ENCODE assay signal across 10 cellular contexts in the genomic region with DNA sequence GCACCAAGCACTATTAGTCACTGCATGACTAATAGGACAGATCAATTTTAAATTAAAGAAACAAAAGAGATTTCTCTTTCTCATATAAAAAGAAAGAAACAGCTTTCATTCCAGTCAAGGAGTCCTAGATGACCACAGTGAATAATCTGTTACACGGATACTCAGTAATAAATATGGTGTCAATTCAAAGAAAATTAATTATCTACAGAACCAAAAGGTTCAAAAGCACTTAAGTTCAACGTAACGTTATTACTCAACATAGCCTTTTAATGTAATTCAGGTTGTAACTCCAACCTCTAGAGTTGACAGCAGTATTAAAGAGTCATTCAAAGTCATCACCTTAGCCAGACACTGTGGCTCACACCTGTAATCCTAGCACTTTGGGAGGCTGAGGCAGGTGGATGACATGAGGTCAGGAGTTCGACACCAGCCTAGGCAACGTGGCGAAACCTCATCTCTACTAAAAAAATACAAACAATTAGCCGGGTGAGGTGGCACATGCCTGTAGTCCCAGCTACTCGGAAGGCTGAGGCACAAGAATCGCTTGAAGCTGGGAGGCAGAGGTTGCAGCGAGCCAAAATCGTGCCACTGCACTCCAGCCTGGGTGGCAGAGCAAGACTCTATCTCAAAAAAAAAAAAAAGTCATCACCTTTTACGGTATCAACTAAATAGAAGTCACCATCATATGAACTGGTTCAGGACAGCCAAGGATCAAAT. TPM values are rescaled to one million over a fixed set of nuclear protein-coding genes. Genes with fewer than 3 reads are reported as not detected.
DNase-seq lines count a peak whose midpoint lies in the region; ATAC-seq and TF ChIP-seq lines count a peak whose summit lies in the region.
"Had no signal": no experiment of that assay in that cellular context is flagged by ENCODE, and none has a peak within 500 bp of the region (broad histone marks: within the 10 kb centered on the region; RNA-seq: fewer than 3 reads in every experiment).

No MANE protein-coding gene starts in this region.

- no peaks in the 10 kb centered on the region for H3K9me3 Mint-ChIP-seq in T-helper 1 cell treated with Interleukin-12 subunit alpha and Interleukin-12 subunit beta and Interleukin-4 antibody, amounts not matched to agents 30 μg/mL and 1 μg/mL, for 36 hours
- H3K9me3 Mint-ChIP-seq in activated CD8-positive, alpha-beta memory T cell treated with anti-CD3 and anti-CD28 coated beads, Interleukin-2, amount 10 ng/mL, durations not matched to agents 7 days and 5 days (ENCODE audit: low read depth): no peaks in the 10 kb centered on the region
- H3K9me3 Mint-ChIP-seq in stimulated activated naive B cell treated with anti-CD40 and anti-IgM and Interleukin-4, amounts not matched to agents 10 μg/mL and 1 μg/mL and 100 μg/mL, for 72 hours: no peaks in the 10 kb centered on the region

- no peak for DNase-seq in T-helper 1 cell
- peak; percentile 48 for DNase-seq in activated CD8-positive, alpha-beta memory T cell treated with anti-CD3 and anti-CD28 coated beads, Interleukin-2, amount 10 ng/mL, durations not matched to agents 7 days and 5 days
- no peak for DNase-seq in stimulated activated naive B cell treated with anti-CD40 and anti-IgM and Interleukin-4, amounts not matched to agents 10 μg/mL and 1 μg/mL and 100 μg/mL, for 72 hours
- no peak for DNase-seq in Kasumi-1 (lab: John Stamatoyannopoulos, UW)
- DNase-seq in AG08396 (ENCODE audit: low spot score): no peak
- DNase-seq: hippocampal formation, NCI-H1417 had no signal

- WGBS in gastroesophageal sphincter (ENCODE audit: low coverage in 1 of 2), 2 donors: 42 to 77% methylated on average over 4 to 11 of the region's 12 CpGs

- TF ChIP-seq EP300 in gastroesophageal sphincter (IDR thresholded peaks at IDR 0.05): no peak

- H3K27me3 Mint-ChIP-seq in T-helper 1 cell treated with Interleukin-12 subunit alpha and Interleukin-12 subunit beta and Interleukin-4 antibody, amounts not matched to agents 30 μg/mL and 1 μg/mL, for 36 hours (ENCODE audit: low read depth): no peaks in the 10 kb centered on the region
- H3K27me3 Mint-ChIP-seq in activated CD8-positive, alpha-beta memory T cell treated with anti-CD3 and anti-CD28 coated beads, Interleukin-2, amount 10 ng/mL, durations not matched to agents 7 days and 5 days: no peaks in the 10 kb centered on the region
- H3K27me3 Mint-ChIP-seq in stimulated activated naive B cell treated with anti-CD40 and anti-IgM and Interleukin-4, amounts not matched to agents 10 μg/mL and 1 μg/mL and 100 μg/mL, for 72 hours: no peaks in the 10 kb centered on the region

- H3K4me1 ChIP-seq in gastroesophageal sphincter: peaks cover 9 to 85% (median 29%) of the 10 kb centered on the region in 3 donors

- TF ChIP-seq CTCF in gastroesophageal sphincter (IDR thresholded peaks at IDR 0.05): no peak

- peak overlapping the region in 3 of 4 donors; percentile 41 to 76 (median 64) for H3K27ac ChIP-seq in gastroesophageal sphincter

- no peak for TF ChIP-seq POLR2A in gastroesophageal sphincter (IDR thresholded peaks at IDR 0.05)

- CTCF ChIA-PET in activated CD8-positive, alpha-beta memory T cell treated with anti-CD3 and anti-CD28 coated beads, Interleukin-2, amount 10 ng/mL, durations not matched to agents 7 days and 5 days (lab: Charles Lee): interaction anchor here (0.8 to 1.4 kb wide), 4 partner anchors 19 to 111 kb away, joined by 3 to 5 read pairs (median 4); partner anchors contain the start of genes FAM216A and GPN3

- H3K4me3 ChIP-seq in gastroesophageal sphincter: no peak overlapping the region

- no peaks in the 10 kb centered on the region for H3K9me3 ChIP-seq in gastroesophageal sphincter

- H3K36me3 Mint-ChIP-seq in T-helper 1 cell treated with Interleukin-12 subunit alpha and Interleukin-12 subunit beta and Interleukin-4 antibody, amounts not matched to agents 30 μg/mL and 1 μg/mL, for 36 hours (ENCODE audit: low read depth): peaks cover 21% of the 10 kb centered on the region
- H3K36me3 Mint-ChIP-seq in activated CD8-positive, alpha-beta memory T cell treated with anti-CD3 and anti-CD28 coated beads, Interleukin-2, amount 10 ng/mL, durations not matched to agents 7 days and 5 days: peaks cover 19% of the 10 kb centered on the region
- H3K36me3 Mint-ChIP-seq in stimulated activated naive B cell treated with anti-CD40 and anti-IgM and Interleukin-4, amounts not matched to agents 10 μg/mL and 1 μg/mL and 100 μg/mL, for 72 hours: peaks cover 22 to 26% of the 10 kb centered on the region in 2 donors

- H3K4me3 Mint-ChIP-seq in T-helper 1 cell treated with Interleukin-12 subunit alpha and Interleukin-12 subunit beta and Interleukin-4 antibody, amounts not matched to agents 30 μg/mL and 1 μg/mL, for 36 hours: peak overlapping the region; percentile 78
- peak overlapping the region; percentile 66 for H3K4me3 Mint-ChIP-seq in activated CD8-positive, alpha-beta memory T cell treated with anti-CD3 and anti-CD28 coated beads, Interleukin-2, amount 10 ng/mL, durations not matched to agents 7 days and 5 days
- peak overlapping the region; percentile 57 to 93 for H3K4me3 Mint-ChIP-seq in stimulated activated naive B cell treated with anti-CD40 and anti-IgM and Interleukin-4, amounts not matched to agents 10 μg/mL and 1 μg/mL and 100 μg/mL, for 72 hours

- no peaks in the 10 kb centered on the region for H3K27me3 ChIP-seq in gastroesophageal sphincter

- peak overlapping the region; percentile 97 for H3K27ac Mint-ChIP-seq in T-helper 1 cell treated with Interleukin-12 subunit alpha and Interleukin-12 subunit beta and Interleukin-4 antibody, amounts not matched to agents 30 μg/mL and 1 μg/mL, for 36 hours
- H3K27ac Mint-ChIP-seq in activated CD8-positive, alpha-beta memory T cell treated with anti-CD3 and anti-CD28 coated beads, Interleukin-2, amount 10 ng/mL, durations not matched to agents 7 days and 5 days: peak overlapping the region; percentile 98
- peak overlapping the region; percentile 72 for H3K27ac Mint-ChIP-seq in stimulated activated naive B cell treated with anti-CD40 and anti-IgM and Interleukin-4, amounts not matched to agents 10 μg/mL and 1 μg/mL and 100 μg/mL, for 72 hours

- no peak for ATAC-seq in activated CD8-positive, alpha-beta memory T cell treated with anti-CD3 and anti-CD28 coated beads, Interleukin-2, amount 10 ng/mL, durations not matched to agents 7 days and 5 days
- ATAC-seq in gastroesophageal sphincter (no peak), HG03135 (IDR thresholded peaks at IDR 0.05; ENCODE audit: unreplicated experiment) (no peak)
- ATAC-seq in stimulated activated naive B cell treated with anti-CD40 and anti-IgM and Interleukin-4, amounts not matched to agents 10 μg/mL and 1 μg/mL and 100 μg/mL, for 72 hours (replicated peaks): no peak

- peaks cover 64% of the 10 kb centered on the region for H3K4me1 Mint-ChIP-seq in T-helper 1 cell treated with Interleukin-12 subunit alpha and Interleukin-12 subunit beta and Interleukin-4 antibody, amounts not matched to agents 30 μg/mL and 1 μg/mL, for 36 hours (ENCODE audit: low read depth)
- H3K4me1 Mint-ChIP-seq in activated CD8-positive, alpha-beta memory T cell treated with anti-CD3 and anti-CD28 coated beads, Interleukin-2, amount 10 ng/mL, durations not matched to agents 7 days and 5 days: peaks cover 70% of the 10 kb centered on the region
- peaks cover 30 to 73% of the 10 kb centered on the region in 2 donors for H3K4me1 Mint-ChIP-seq in stimulated activated naive B cell treated with anti-CD40 and anti-IgM and Interleukin-4, amounts not matched to agents 10 μg/mL and 1 μg/mL and 100 μg/mL, for 72 hours

- H3K36me3 ChIP-seq in gastroesophageal sphincter: no peaks in the 10 kb centered on the region

RNA-seq across cellular contexts. Expression of gene PPTC7, which starts 4.4 kb away (rescaled TPM):
- total RNA-seq in activated CD8-positive, alpha-beta memory T cell treated with anti-CD3 and anti-CD28 coated beads, Interleukin-2, amount 10 ng/mL, durations not matched to agents 7 days and 5 days: 10 to 100 TPM; 23.2 to 32.9 TPM
- total RNA-seq in gastroesophageal sphincter: 10 to 100 TPM; 37.5 to 48.6 (median 41.9) TPM

RNA-seq across cellular contexts. Expression of gene TCTN1, which starts 35.2 kb away (rescaled TPM):
- total RNA-seq in activated CD8-positive, alpha-beta memory T cell treated with anti-CD3 and anti-CD28 coated beads, Interleukin-2, amount 10 ng/mL, durations not matched to agents 7 days and 5 days: 1 to 10 TPM; 5.5 to 5.8 TPM
- total RNA-seq in gastroesophageal sphincter: 10 to 100 TPM; 19.4 to 32.5 (median 30.5) TPM
